In genomic region chr19:49953376-49953775, GRCh38 we compare ENCODE assay signal across 21 cellular contexts. TPM values are rescaled to one million over a fixed set of nuclear protein-coding genes. Genes with fewer than 3 reads are reported as not detected.
DNase-seq lines count a peak whose midpoint lies in the region; ATAC-seq and TF ChIP-seq lines count a peak whose summit lies in the region.
"Had no signal": no experiment of that assay in that cellular context is flagged by ENCODE, and none has a peak within 500 bp of the region (broad histone marks: within the 10 kb centered on the region; RNA-seq: fewer than 3 reads in every experiment).

No MANE protein-coding gene starts in this region.

- peaks cover 29% of the 10 kb centered on the region for H3K4me1 ChIP-seq in left ventricle myocardium inferior
- peaks cover 32 to 89% (median 59%) of the 10 kb centered on the region in 6 donors for H3K4me1 ChIP-seq in spleen

- peaks cover 0 to 5% of the 10 kb centered on the region in 2 donors for H3K4me1 Mint-ChIP-seq in effector memory CD8-positive, alpha-beta T cell (ENCODE audit: low read depth in 2 of 2)
- H3K4me1 Mint-ChIP-seq: activated T-helper 17 cell treated with anti-CD3 and anti-CD28 coated beads, Interleukin-2, amount 50 U/mL, for 72 hours had no signal

- H3K27ac ChIP-seq in left ventricle myocardium inferior (replicated peaks), result peak overlapping the region; percentile 23
- peak overlapping the region in 7 of 8 donors; percentile 51 to 87 (median 76) for H3K27ac ChIP-seq in spleen
- H3K27ac ChIP-seq: RWPE1 had no signal

- in situ Hi-C loops in KBM-7 (cut with MboI; ENCODE audit: low pct_unique_long_range_greater_than_20kb, low sequenced_read_pairs), result no loop called here

- peak overlapping the region in 1 of 2 donors; percentile 86 for H3K27ac Mint-ChIP-seq in effector memory CD8-positive, alpha-beta T cell
- H3K27ac Mint-ChIP-seq: activated T-helper 17 cell treated with anti-CD3 and anti-CD28 coated beads, Interleukin-2, amount 50 U/mL, for 72 hours; endodermal cell had no signal

- H3K9me3 Mint-ChIP-seq in effector memory CD8-positive, alpha-beta T cell, result no peaks in the 10 kb centered on the region
- H3K9me3 Mint-ChIP-seq: activated T-helper 17 cell treated with anti-CD3 and anti-CD28 coated beads, Interleukin-2, amount 50 U/mL, for 72 hours had no signal

- no peaks in the 10 kb centered on the region for H3K36me3 ChIP-seq in left ventricle myocardium inferior
- H3K36me3 ChIP-seq in spleen, result peaks cover 0 to 36% (median 4%) of the 10 kb centered on the region in 6 donors

- H3K27me3 ChIP-seq in left ventricle myocardium inferior (ENCODE audit: low read depth) (peaks cover 39% of the 10 kb centered on the region), spleen (replicated peaks in 1 of 7) (peaks cover 0 to 20% (median 0%) of the 10 kb centered on the region in 7 donors)

- no peaks in the 10 kb centered on the region for H3K36me3 Mint-ChIP-seq in effector memory CD8-positive, alpha-beta T cell (ENCODE audit: insufficient read depth)

- H3K9me3 ChIP-seq in left ventricle myocardium inferior (replicated peaks) (no peaks in the 10 kb centered on the region), spleen (no peaks in the 10 kb centered on the region)

- intact Hi-C loops in left ventricle myocardium inferior (cut with micrococcal nuclease), result no loop called here
- intact Hi-C loops in spleen (cut with DNase I; ENCODE audit: low total_unique reads), result no loop called here

- WGBS in spleen, 5 donors, result 11 to 38% (median 21%) methylated on average over 8 of the region's 8 CpGs

- no peak overlapping the region for H3K4me3 ChIP-seq in left ventricle myocardium inferior
- H3K4me3 ChIP-seq in spleen, result peak overlapping the region in 2 of 8 donors; percentile 6 to 48
- H3K4me3 ChIP-seq: smooth muscle cell had no signal

- TF ChIP-seq POLR2A in spleen (IDR thresholded peaks at IDR 0.05), result no peak

- no peak for TF ChIP-seq CTCF in left ventricle myocardium inferior (IDR thresholded peaks at IDR 0.05; ENCODE audit: borderline replicate concordance)
- TF ChIP-seq CTCF in spleen (IDR thresholded peaks at IDR 0.05 in 8 of 11, conservative IDR thresholded peaks at IDR 0.05 in 3 of 11), result no peak

- no peak for ATAC-seq in HG02678 (IDR thresholded peaks at IDR 0.05; ENCODE audit: unreplicated experiment)
- ATAC-seq in effector memory CD8-positive, alpha-beta T cell (replicated peaks), result no peak
- ATAC-seq: activated T-helper 17 cell treated with anti-CD3 and anti-CD28 coated beads, Interleukin-2, amount 50 U/mL, for 72 hours had no signal

- H3K4me3 Mint-ChIP-seq in effector memory CD8-positive, alpha-beta T cell, result no peak overlapping the region
- H3K4me3 Mint-ChIP-seq: activated T-helper 17 cell treated with anti-CD3 and anti-CD28 coated beads, Interleukin-2, amount 50 U/mL, for 72 hours; endodermal cell had no signal

- DNase-seq in KBM-7 (peak; percentile 33), NOMO-1 treated with DMSO at 0.1 percent for 48 hours (lab: John Stamatoyannopoulos, UW; ENCODE audit: unreplicated experiment) (peak; percentile 64), left ventricle myocardium inferior (no peak), spleen (peak; percentile 21), HuH-7 (ENCODE audit: low spot score) (no peak)
- DNase-seq in effector memory CD8-positive, alpha-beta T cell, result no peak
- DNase-seq: activated CD4-positive, CD25-positive, alpha-beta regulatory T cell; activated CD8-positive, alpha-beta memory T cell treated with anti-CD3 and anti-CD28 coated beads for 24 hours; cerebellar nuclear complex; DMS 273 treated with DMSO at 0.1 percent for 48 hours; endodermal cell; hippocampal formation; NCI-H1436; NCI-H774; T-helper 1 cell had no signal

- peaks cover 39 to 66% of the 10 kb centered on the region in 2 donors for H3K27me3 Mint-ChIP-seq in effector memory CD8-positive, alpha-beta T cell

RNA-seq across cellular contexts. Expression of gene SIGLEC11, which starts 7.6 kb away (rescaled TPM):
- total RNA-seq in left ventricle myocardium inferior (0.55 TPM), spleen (10 to 100 TPM; 18.7 to 97.5 (median 42.8) TPM)
- 10 to 100 TPM in 1 of 3 donors, 1 to 10 TPM in 2; 2.2 to 52.3 (median 7.9) TPM for polyA plus RNA-seq in spleen
- total RNA-seq: activated T-helper 17 cell treated with anti-CD3 and anti-CD28 coated beads, Interleukin-2, amount 50 U/mL, for 72 hours; endodermal cell; H4; smooth muscle cell had no signal
- polyA plus RNA-seq: BJ, smooth muscle cell had no signal

RNA-seq across cellular contexts. Expression of gene NUP62, which starts 24.1 kb away (rescaled TPM):
- total RNA-seq in left ventricle myocardium inferior (28.4 TPM), spleen (10 to 100 TPM; 41.1 to 60.9 (median 51.4) TPM)
- polyA plus RNA-seq in spleen, result 10 to 100 TPM; 17.3 to 35.1 (median 18.4) TPM

RNA-seq across cellular contexts. Expression of gene ATF5, which starts 24.4 kb away (rescaled TPM):
- total RNA-seq in left ventricle myocardium inferior, result 8.6 TPM
- 10 to 100 TPM; 10.2 to 45.8 (median 22.8) TPM for total RNA-seq in spleen
- polyA plus RNA-seq in spleen, result 10 to 100 TPM; 14.6 to 36.6 (median 16.8) TPM

RNA-seq across cellular contexts. Expression of gene IL4I1, which starts 56.7 kb away (rescaled TPM):
- not detected for total RNA-seq in left ventricle myocardium inferior
- 10 to 100 TPM in 1 of 7 donors, 1 to 10 TPM in 6; 1.1 to 20.2 (median 2.8) TPM for total RNA-seq in spleen
- polyA plus RNA-seq in spleen, result 1 to 10 TPM; 3.9 to 9.3 (median 6.4) TPM
- total RNA-seq: smooth muscle cell had no signal

Comparison
In these comparisons a context has a peak if more than half of its experiments do, and no peak if none do; other contexts are left out.
1. DNase-seq: peak in KBM-7 (single experiment), NOMO-1 treated with DMSO at 0.1 percent for 48 hours (single experiment) and spleen (single experiment); none in left ventricle myocardium inferior (single experiment), HuH-7 (single experiment) and effector memory CD8-positive, alpha-beta T cell (0 of 3).
2. RNA of gene SIGLEC11, which starts 7.6 kb away (total RNA-seq): 18.7 to 97.5 TPM in spleen; 0.55 TPM in left ventricle myocardium inferior (single experiment); every median in the first group is over 10 times any median in the second.